12 cellular contexts compared by ENCODE assay signal in genomic region chr17:45155483-45155882, GRCh38. TPM values are rescaled to one million over a fixed set of nuclear protein-coding genes. Genes with fewer than 3 reads are reported as not detected.
A peak's percentile ranks its signal among the peaks of the same experiment; 100 is the strongest.
DNase-seq lines count a peak whose midpoint lies in the region; TF ChIP-seq lines count a peak whose summit lies in the region.
"Had no signal": no experiment of that assay in that cellular context is flagged by ENCODE, and none has a peak within 500 bp of the region (broad histone marks: within the 10 kb centered on the region; RNA-seq: fewer than 3 reads in every experiment).

No MANE protein-coding gene starts in this region.

- no peaks in the 10 kb centered on the region for H3K9me2 ChIP-seq in PC-9 (ENCODE audit: insufficient read depth)

- WGBS in mammary epithelial cell (ENCODE audit: low coverage, missing lambda C conversion rate) = 96% methylated on average over 2 of the region's 2 CpGs
- WGBS in thymus = 96% methylated on average over 2 of the region's 2 CpGs

- H4K20me1 ChIP-seq in mammary epithelial cell (ENCODE audit: insufficient read depth, low read length) = no peaks in the 10 kb centered on the region
- H4K20me1 ChIP-seq in PC-9 (ENCODE audit: insufficient read depth) = no peaks in the 10 kb centered on the region; the same call in 1 of the 2 replicates

- H3K9me3 ChIP-seq in breast epithelium (no peaks in the 10 kb centered on the region), mammary epithelial cell (replicated peaks; ENCODE audit: insufficient read depth, low read length) (no peaks in the 10 kb centered on the region), PC-9 (ENCODE audit: insufficient read depth, low read depth) (no peaks in the 10 kb centered on the region), thymus (ENCODE audit: control insufficient read depth) (no peaks in the 10 kb centered on the region)
- H3K9me3 ChIP-seq: pancreas had no signal

- H3K27me3 ChIP-seq in breast epithelium = no peaks in the 10 kb centered on the region
- H3K27me3 ChIP-seq in mammary epithelial cell (ENCODE audit: insufficient read depth, low read length) = no peaks in the 10 kb centered on the region
- H3K27me3 ChIP-seq in PC-9 (ENCODE audit: insufficient read depth, low read depth) = no peaks in the 10 kb centered on the region
- no peaks in the 10 kb centered on the region for H3K27me3 ChIP-seq in thymus (ENCODE audit: control insufficient read depth, insufficient read depth)
- H3K27me3 ChIP-seq: pancreas had no signal

- H3K4me3 ChIP-seq in breast epithelium = no peak overlapping the region
- H3K4me3 ChIP-seq in mammary epithelial cell (replicated peaks in 1 of 3; ENCODE audit: insufficient read depth in 1 of 3, low read depth in 2 of 3, low read length in 3 of 3) = no peak overlapping the region
- H3K4me3 ChIP-seq in PC-9 = peak overlapping the region; percentile 36; the same call in 1 of the 2 replicates
- no peak overlapping the region for H3K4me3 ChIP-seq in thymus (ENCODE audit: low read length)
- H3K4me3 ChIP-seq: pancreas had no signal

- in situ Hi-C loops in mammary epithelial cell (cut with MboI; ENCODE audit: low sequenced_read_pairs in 2 of 2) = no loop called here

- H3K4me2 ChIP-seq in mammary epithelial cell (ENCODE audit: insufficient read depth, low read depth, low read length) (no peak overlapping the region), PC-9 (peak overlapping the region; percentile 82)

- H3K79me2 ChIP-seq in mammary epithelial cell (ENCODE audit: insufficient read depth, low read length) (peaks cover 52% of the 10 kb centered on the region), PC-9 (ENCODE audit: low read depth) (peaks cover 83% of the 10 kb centered on the region)

- peak overlapping the region; percentile 43 to 57 for H3K27ac ChIP-seq in breast epithelium
- no peak overlapping the region for H3K27ac ChIP-seq in mammary epithelial cell (ENCODE audit: insufficient read depth, low read depth, low read length)
- peak overlapping the region; percentile 75 for H3K27ac ChIP-seq in PC-9
- H3K27ac ChIP-seq in thymus (ENCODE audit: low read depth) = peak overlapping the region; percentile 15
- H3K27ac ChIP-seq: pancreas had no signal

- CTCF ChIA-PET in mammary epithelial cell (lab: Charles Lee; ENCODE audit: low non-redundant PET) (interaction anchor here (0.6 to 0.7 kb wide), 2 partner anchors 20 to 739 kb away, joined by 3 to 38 read pairs; partner anchors contain the start of genes ACBD4 and MAPT), PC-9 (lab: Charles Lee) (interaction anchor here (0.6 to 2.3 kb wide), 7 partner anchors 19 to 270 kb away, joined by 4 to 37 read pairs (median 13); partner anchors contain the start of gene ACBD4)

- DNase-seq in breast epithelium (ENCODE audit: low spot score in 2 of 2) (no peak), mammary epithelial cell (no peak), PC-9 (peak; percentile 21 to 77), left kidney (ENCODE audit: low read depth, low spot score) (peak; percentile 44), NOMO-1 treated with DMSO at 0.1 percent for 48 hours (lab: John Stamatoyannopoulos, UW; ENCODE audit: unreplicated experiment) (no peak), GM20000 (ENCODE audit: low spot score) (no peak), NCI-H2227 treated with DMSO at 0.1 percent for 48 hours (lab: John Stamatoyannopoulos, UW) (no peak)
- DNase-seq: activated CD8-positive, alpha-beta memory T cell treated with anti-CD3 and anti-CD28 coated beads for 24 hours; activated naive CD8-positive, alpha-beta T cell treated with anti-CD3 and anti-CD28 coated beads, Interleukin-2, amount 10 ng/mL, durations not matched to agents 7 days and 5 days; hypothalamus had no signal

- TF ChIP-seq POLR2A in breast epithelium (IDR thresholded peaks at IDR 0.05) = no peak

- H3K4me1 ChIP-seq in breast epithelium (peaks cover 3 to 28% of the 10 kb centered on the region in 2 donors), mammary epithelial cell (ENCODE audit: insufficient read depth, low read length) (peaks cover 18% of the 10 kb centered on the region), PC-9 (replicated peaks; ENCODE audit: insufficient read depth) (peaks cover 74% of the 10 kb centered on the region), thymus (ENCODE audit: control insufficient read depth, insufficient read depth, low read length) (peaks cover 21% of the 10 kb centered on the region)

- dilution Hi-C loops in mammary epithelial cell (cut with HindIII; ENCODE audit: low sequenced_read_pairs) = loop anchor here (5.0 to 10.0 kb wide), 3 partner anchors 92 to 239 kb away; partner anchors contain the start of gene MAP3K14

- POLR2A ChIA-PET in PC-9 (lab: Charles Lee; ENCODE audit: unreplicated experiment) = interaction anchor here (0.5 to 1.4 kb wide), 8 partner anchors 14 to 268 kb away, joined by 3 to 41 read pairs (median 12); partner anchors contain the start of gene C1QL1

- no peak overlapping the region for H2AFZ ChIP-seq in mammary epithelial cell (ENCODE audit: low read depth, low read length)
- H2AFZ ChIP-seq in PC-9 = no peak overlapping the region

- H3K9ac ChIP-seq in mammary epithelial cell (ENCODE audit: insufficient read depth, low read length) = no peak overlapping the region

- BruUV-seq in mammary epithelial cell (replicated peaks; lab: Mats Ljungman, UMichigan) = no TSS peak
- BruUV-seq in PC-9 (replicated peaks; lab: Mats Ljungman, UMichigan) = no TSS peak

- peaks cover 74% of the 10 kb centered on the region for H3F3A ChIP-seq in PC-9 (ENCODE audit: insufficient read depth, low read depth)

- H3K36me3 ChIP-seq in breast epithelium = no peaks in the 10 kb centered on the region
- no peaks in the 10 kb centered on the region for H3K36me3 ChIP-seq in mammary epithelial cell (ENCODE audit: insufficient read depth, low read length)
- peaks cover 10% of the 10 kb centered on the region for H3K36me3 ChIP-seq in PC-9 (ENCODE audit: low read depth)
- H3K36me3 ChIP-seq in thymus (ENCODE audit: control insufficient read depth, insufficient read depth) = no peaks in the 10 kb centered on the region
- H3K36me3 ChIP-seq: pancreas had no signal

- TF ChIP-seq CTCF in breast epithelium (IDR thresholded peaks at IDR 0.05) (no peak), mammary epithelial cell (conservative IDR thresholded peaks at IDR 0.05 in 1 of 2, IDR thresholded peaks at IDR 0.05 in 1 of 2; ENCODE audit: extremely low read depth in 1 of 2, insufficient read depth in 1 of 2, low read depth in 1 of 2, low read length in 2 of 2) (no peak), PC-9 (conservative IDR thresholded peaks at IDR 0.05) (0 out of 2 replicates have a peak, but pooled peaks have one; percentile 5), GM20000 (IDR thresholded peaks at IDR 0.05; ENCODE audit: extremely low read depth, missing control alignments) (no peak)

- intact Hi-C loops in breast epithelium (cut with DNase I; ENCODE audit: low total_unique reads) = no loop called here
- intact Hi-C loops in mammary epithelial cell (cut with micrococcal nuclease) = no loop called here
- intact Hi-C loops in PC-9 (cut with micrococcal nuclease; ENCODE audit: unreplicated experiment) = no loop called here

RNA-seq across cellular contexts. Expression of gene HEXIM2, which starts 6.2 kb away (rescaled TPM):
- total RNA-seq in breast epithelium (10 to 100 TPM in 2 of 3 donors, 1 to 10 TPM in 1; 6.6 to 13.3 (median 13.2) TPM), mammary epithelial cell (1 to 10 TPM; 2.8 to 7.7 TPM), PC-9 (2021) (22.4 and 32.2 TPM in 2 replicates)
- polyA plus RNA-seq in mammary epithelial cell (4.0 TPM), thymus (9.6 TPM)
- not detected for polyA minus RNA-seq in mammary epithelial cell

RNA-seq across cellular contexts. Expression of gene HEXIM1, which starts 7.2 kb away (rescaled TPM):
- total RNA-seq in breast epithelium (10 to 100 TPM; 21.3 to 35.6 (median 33.4) TPM), mammary epithelial cell (10 to 100 TPM; 20.5 to 35.2 TPM), PC-9 (2021) (49.3 and 64.9 TPM in 2 replicates)
- polyA plus RNA-seq in mammary epithelial cell (16.7 TPM), thymus (33.9 TPM)
- 12.4 TPM for polyA minus RNA-seq in mammary epithelial cell

RNA-seq across cellular contexts. Expression of gene ACBD4, which starts 20.0 kb away (rescaled TPM):
- total RNA-seq in breast epithelium (10 to 100 TPM; 13.8 to 28.8 (median 15.7) TPM), mammary epithelial cell (1 to 10 TPM; 6.5 to 8.1 TPM), PC-9 (2021) (14.6 and 19.5 TPM in 2 replicates)
- polyA plus RNA-seq in mammary epithelial cell (3.1 TPM), thymus (26.5 TPM)
- polyA minus RNA-seq in mammary epithelial cell = 3.4 TPM

RNA-seq across cellular contexts. Expression of gene PLCD3, which starts 23.2 kb away (rescaled TPM):
- total RNA-seq in breast epithelium = 10 to 100 TPM; 30.8 to 62.2 (median 41.1) TPM
- total RNA-seq in mammary epithelial cell = 100 to 1,000 TPM in 1 of 2 donors, 10 to 100 TPM in 1; 79.4 to 185 TPM
- 171 TPM for polyA plus RNA-seq in mammary epithelial cell
- 166 TPM for polyA minus RNA-seq in mammary epithelial cell
- total RNA-seq in PC-9 (2021) = 92.4 and 138 TPM in 2 replicates
- 9.1 TPM for polyA plus RNA-seq in thymus

Comparison
In these comparisons a context has a peak if more than half of its experiments do, and no peak if none do; other contexts are left out.
1. DNase-seq: peak in PC-9 (2 of 2) and left kidney (single experiment); none in breast epithelium (0 of 2), mammary epithelial cell (single experiment), NOMO-1 treated with DMSO at 0.1 percent for 48 hours (single experiment), GM20000 (single experiment) and NCI-H2227 treated with DMSO at 0.1 percent for 48 hours (single experiment).